7 cellular contexts compared by ENCODE assay signal in the genomic region with DNA sequence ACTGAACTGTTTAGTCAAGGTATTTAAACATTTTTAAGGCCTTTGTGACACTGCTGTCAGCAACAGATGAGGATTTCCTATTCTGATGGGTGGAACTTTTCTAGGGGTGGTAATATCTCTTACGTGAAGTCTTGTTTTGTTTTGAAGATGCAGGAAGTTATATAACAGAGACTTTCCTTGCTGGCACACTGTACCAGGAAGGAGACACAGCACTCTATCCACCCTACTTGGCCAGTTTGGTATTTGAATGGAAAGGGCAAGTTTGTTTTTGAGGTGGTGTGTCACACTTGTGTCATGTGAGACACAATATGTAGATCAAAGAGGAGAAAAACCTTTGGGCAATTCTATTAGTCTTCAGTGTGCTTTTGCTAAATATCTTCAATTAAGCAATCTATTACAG. TPM values are rescaled to one million over a fixed set of nuclear protein-coding genes. Genes with fewer than 3 reads are reported as not detected.
DNase-seq lines count a peak whose midpoint lies in the region; ATAC-seq, FAIRE-seq and TF ChIP-seq lines count a peak whose summit lies in the region.

No MANE protein-coding gene starts in this region.

- TF ChIP-seq CTCF in mesothelial cell of epicardium (IDR thresholded peaks at IDR 0.05; ENCODE audit: unreplicated experiment) = no peak

- no peaks in the 10 kb centered on the region for H3K27me3 Mint-ChIP-seq in mesothelial cell of epicardium (ENCODE audit: low read depth)

- DNase-seq in stimulated activated CD4-positive, alpha-beta T cell treated with anti-CD3 and anti-CD28 coated beads, Interleukin-4, amount 100 ng/mL, for 24 hours = peak; percentile 43
- DNase-seq in mesothelial cell of epicardium (ENCODE audit: low spot score in 2 of 2, unreplicated experiment in 2 of 2) (no peak), glomerular visceral epithelial cell (ENCODE audit: extremely low spot score) (no peak), NCI-H1092 (lab: John Stamatoyannopoulos, UW) (no peak)

- H3K9me3 Mint-ChIP-seq in mesothelial cell of epicardium = peaks cover 3% of the 10 kb centered on the region

- FAIRE-seq in colon (lab: Jason Lieb, UNC) = peak; percentile 80

- H3K27ac Mint-ChIP-seq in mesothelial cell of epicardium = no peak overlapping the region

- H3K36me3 Mint-ChIP-seq in mesothelial cell of epicardium = peaks cover 2% of the 10 kb centered on the region

- ATAC-seq in GM19463 (IDR thresholded peaks at IDR 0.05; ENCODE audit: unreplicated experiment) (peak; percentile 36), HG03442 (IDR thresholded peaks at IDR 0.05; ENCODE audit: unreplicated experiment) (peak; percentile 45)

- H3K4me1 Mint-ChIP-seq in mesothelial cell of epicardium = no peaks in the 10 kb centered on the region

- H3K4me3 Mint-ChIP-seq in mesothelial cell of epicardium = no peak overlapping the region

RNA-seq across cellular contexts. Expression of a gene that starts 51.6 kb away (rescaled TPM):
- 56.7 to 61.2 TPM (median 61.0 TPM) in 3 replicates for total RNA-seq in mesothelial cell of epicardium

RNA-seq across cellular contexts. Expression of a gene that starts 56.0 kb away (rescaled TPM):
- total RNA-seq in mesothelial cell of epicardium = 42.3 to 43.2 TPM (median 42.5 TPM) in 3 replicates
